2 cellular contexts compared by ENCODE assay signal in the genomic region with DNA sequence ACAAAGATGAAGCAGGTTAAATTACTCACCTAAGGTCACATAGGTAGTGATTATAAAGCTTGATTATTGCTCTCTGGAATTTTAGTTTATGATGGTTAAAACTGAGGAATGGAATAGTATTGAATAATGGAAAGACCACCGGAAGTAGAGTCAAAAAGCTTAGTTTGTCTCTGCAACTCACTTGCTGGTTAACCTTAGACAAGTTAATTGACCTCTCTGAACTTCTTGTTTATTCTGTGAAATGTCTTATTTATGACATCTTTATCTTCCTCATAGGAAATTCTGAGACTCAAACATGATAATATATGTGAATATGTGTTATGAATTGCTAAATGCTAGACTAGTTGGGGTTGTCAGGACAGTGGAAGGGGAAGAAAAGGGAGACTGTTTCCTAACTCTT.
A peak's percentile ranks its signal among the peaks of the same experiment; 100 is the strongest.
TF ChIP-seq lines count a peak whose summit lies in the region.

No MANE protein-coding gene starts in this region.

TF ChIP-seq in HepG2, 621 proteins besides CTCF, POLR2A, EP300 and RAD21:
- TF ChIP-seq ZNF768 (CRISPR knock-in tag; IDR thresholded peaks at IDR 0.05): peak; percentile 67; the same call in 1 of the 2 replicates
- no peak for TF ChIP-seq GRHL1 (CRISPR knock-in tag; conservative IDR thresholded peaks at IDR 0.05)

TF ChIP-seq in K562, 482 proteins besides CTCF, POLR2A, EP300 and RAD21:
- 0 out of 2 replicates have a peak, but pooled peaks have one; percentile 63 for TF ChIP-seq HDAC2 (IDR thresholded peaks at IDR 0.05)
- TF ChIP-seq KDM1A (IDR thresholded peaks at IDR 0.05): peak; percentile 78 to 87
- peak; percentile 99 for TF ChIP-seq RBM25 (IDR thresholded peaks at IDR 0.05; ENCODE audit: low read depth, low read length, severe bottlenecking)
- peak; percentile 97 for TF ChIP-seq BCOR (IDR thresholded peaks at IDR 0.05)
- TF ChIP-seq GATAD2B (IDR thresholded peaks at IDR 0.05; ENCODE audit: borderline replicate concordance): 0 out of 2 replicates have a peak, but pooled peaks have one; percentile 9
- peak in 1 of 2 experiments; percentile 42; a peak in 1 of 4 replicates for TF ChIP-seq RCOR1 (IDR thresholded peaks at IDR 0.05; ENCODE audit: borderline replicate concordance in 1 of 2, low read depth in 2 of 2, low read length in 2 of 2)
- TF ChIP-seq ZC3H4 (CRISPR knock-in tag; IDR thresholded peaks at IDR 0.05; ENCODE audit: borderline replicate concordance): no peak
- 0 out of 2 replicates have a peak, but pooled peaks have one; percentile 38 for TF ChIP-seq ILF3 (IDR thresholded peaks at IDR 0.05; ENCODE audit: borderline replicate concordance)
- TF ChIP-seq ZFP36 (IDR thresholded peaks at IDR 0.05; ENCODE audit: low read depth, low read length, partially characterized antibody): peak; percentile 79
- TF ChIP-seq CHD4 (IDR thresholded peaks at IDR 0.05; ENCODE audit: insufficient read depth, insufficient replicate concordance, low read depth, low read length, poor library complexity, severe bottlenecking): peak; percentile 72
- peak; percentile 19; the same call in 1 of the 2 replicates for TF ChIP-seq EP400 (IDR thresholded peaks at IDR 0.05)
- TF ChIP-seq FUS (optimal IDR thresholded peaks at IDR 0.05; ENCODE audit: low read depth, low read length): no peak
- TF ChIP-seq HDGF (IDR thresholded peaks at IDR 0.05): no peak
- 0 out of 2 replicates have a peak, but pooled peaks have one; percentile 23 for TF ChIP-seq ZNF668 (CRISPR knock-in tag; IDR thresholded peaks at IDR 0.05)
- TF ChIP-seq ADNP (tag; IDR thresholded peaks at IDR 0.05): peak; percentile 92
- no peak for TF ChIP-seq SP1 (CRISPR knock-in tag; IDR thresholded peaks at IDR 0.05)
